8 cellular contexts compared by ENCODE assay signal in the genomic region with DNA sequence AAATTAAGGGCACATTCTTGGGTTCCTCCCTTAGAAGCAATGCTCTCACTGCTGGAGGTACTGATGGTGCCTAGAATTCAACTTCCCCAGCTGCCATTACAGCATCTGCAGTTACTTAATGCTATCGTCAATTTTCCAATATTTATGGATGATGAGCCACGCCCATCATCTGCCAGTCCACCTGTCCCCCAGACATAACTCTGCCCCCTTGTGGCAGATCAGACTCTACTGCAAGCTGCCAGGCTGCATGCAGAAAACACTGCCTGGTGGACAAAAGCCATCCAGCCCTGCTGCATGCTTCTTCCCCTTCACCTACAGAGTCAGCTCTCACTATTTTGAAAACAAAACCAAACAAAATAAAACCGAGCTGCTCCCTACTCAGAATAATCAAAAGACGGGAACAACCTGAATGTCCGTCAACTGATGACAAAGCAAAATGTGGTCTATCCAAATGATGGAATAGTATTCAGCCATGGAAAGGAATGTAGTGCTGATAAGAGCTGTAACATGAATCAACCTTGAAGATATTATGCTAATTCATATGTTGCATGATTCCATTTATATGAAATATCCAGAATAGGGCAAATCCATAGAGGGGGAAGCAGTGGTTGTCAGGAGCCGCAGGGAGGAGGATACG.
DNase-seq lines count a peak whose midpoint lies in the region; ATAC-seq lines count a peak whose summit lies in the region.

No MANE protein-coding gene starts in this region.

- no peaks in the 10 kb centered on the region for H3K9me3 Mint-ChIP-seq in activated CD4-positive, alpha-beta memory T cell treated with anti-CD3 and anti-CD28 coated beads, Interleukin-2, amount 10 ng/mL, durations not matched to agents 7 days and 5 days
- H3K9me3 Mint-ChIP-seq in stimulated activated naive CD8-positive, alpha-beta T cell treated with anti-CD3 and anti-CD28 coated beads, Interleukin-15, amount 100 ng/mL, for 72 hours, result no peaks in the 10 kb centered on the region

- ATAC-seq in GM18517 (IDR thresholded peaks at IDR 0.05; ENCODE audit: unreplicated experiment) (peak; percentile 68), HG02885 (IDR thresholded peaks at IDR 0.05; ENCODE audit: poor library complexity, unreplicated experiment) (peak; percentile 81)
- peak; percentile 75 for ATAC-seq in stimulated activated naive CD8-positive, alpha-beta T cell treated with anti-CD3 and anti-CD28 coated beads, Interleukin-15, amount 100 ng/mL, for 72 hours

- H3K27me3 ChIP-seq in iPS DF 6.9 (ENCODE audit: control insufficient read depth, insufficient read depth, low read length), result no peaks in the 10 kb centered on the region

- no peak overlapping the region for H3K27ac ChIP-seq in iPS DF 6.9 (ENCODE audit: low read length)

- no peak overlapping the region for H3K4me3 Mint-ChIP-seq in activated CD4-positive, alpha-beta memory T cell treated with anti-CD3 and anti-CD28 coated beads, Interleukin-2, amount 10 ng/mL, durations not matched to agents 7 days and 5 days
- H3K4me3 Mint-ChIP-seq in stimulated activated naive CD8-positive, alpha-beta T cell treated with anti-CD3 and anti-CD28 coated beads, Interleukin-15, amount 100 ng/mL, for 72 hours, result no peak overlapping the region

- no peak overlapping the region for H3K4me3 ChIP-seq in iPS DF 6.9 (ENCODE audit: low read length)

- no CpG with 5 or more reads among the region's 7 CpGs for WGBS in iPS DF 6.9 (ENCODE audit: insufficient coverage, insufficient read length)

- DNase-seq in CD1c-positive myeloid dendritic cell (ENCODE audit: extremely low spot score) (peak; percentile 28), NCI-H2171 treated with DMSO at 0.1 percent for 48 hours (lab: John Stamatoyannopoulos, UW) (peak; percentile 73), iPS DF 6.9 (ENCODE audit: low read depth, low spot score) (peak; percentile 48)
- DNase-seq in activated CD4-positive, alpha-beta memory T cell treated with anti-CD3 and anti-CD28 coated beads, Interleukin-2, amount 10 ng/mL, durations not matched to agents 7 days and 5 days, result peak; percentile 40
- peak; percentile 17 to 42 for DNase-seq in stimulated activated naive CD8-positive, alpha-beta T cell treated with anti-CD3 and anti-CD28 coated beads, Interleukin-15, amount 100 ng/mL, for 72 hours
- no peak for DNase-seq in effector CD4-positive, alpha-beta T cell

- no peak overlapping the region for H3K27ac Mint-ChIP-seq in activated CD4-positive, alpha-beta memory T cell treated with anti-CD3 and anti-CD28 coated beads, Interleukin-2, amount 10 ng/mL, durations not matched to agents 7 days and 5 days
- no peak overlapping the region for H3K27ac Mint-ChIP-seq in stimulated activated naive CD8-positive, alpha-beta T cell treated with anti-CD3 and anti-CD28 coated beads, Interleukin-15, amount 100 ng/mL, for 72 hours

- POLR2A ChIA-PET in activated CD4-positive, alpha-beta memory T cell treated with anti-CD3 and anti-CD28 coated beads, Interleukin-2, amount 10 ng/mL, durations not matched to agents 7 days and 5 days (lab: Charles Lee), result no interaction called here

- H3K4me1 ChIP-seq in iPS DF 6.9 (ENCODE audit: control insufficient read depth, insufficient read depth, low read length), result no peaks in the 10 kb centered on the region; the same call in 1 of the 2 replicates

- no peaks in the 10 kb centered on the region for H3K36me3 Mint-ChIP-seq in activated CD4-positive, alpha-beta memory T cell treated with anti-CD3 and anti-CD28 coated beads, Interleukin-2, amount 10 ng/mL, durations not matched to agents 7 days and 5 days (ENCODE audit: low read depth)

- H3K4me1 Mint-ChIP-seq in activated CD4-positive, alpha-beta memory T cell treated with anti-CD3 and anti-CD28 coated beads, Interleukin-2, amount 10 ng/mL, durations not matched to agents 7 days and 5 days, result no peaks in the 10 kb centered on the region
- peaks cover 35% of the 10 kb centered on the region for H3K4me1 Mint-ChIP-seq in stimulated activated naive CD8-positive, alpha-beta T cell treated with anti-CD3 and anti-CD28 coated beads, Interleukin-15, amount 100 ng/mL, for 72 hours

- H3K27me3 Mint-ChIP-seq in activated CD4-positive, alpha-beta memory T cell treated with anti-CD3 and anti-CD28 coated beads, Interleukin-2, amount 10 ng/mL, durations not matched to agents 7 days and 5 days, result no peaks in the 10 kb centered on the region
- no peaks in the 10 kb centered on the region for H3K27me3 Mint-ChIP-seq in stimulated activated naive CD8-positive, alpha-beta T cell treated with anti-CD3 and anti-CD28 coated beads, Interleukin-15, amount 100 ng/mL, for 72 hours

- H3K9me3 ChIP-seq in iPS DF 6.9 (ENCODE audit: control insufficient read depth, insufficient read depth, low read length), result no peaks in the 10 kb centered on the region

- CTCF ChIA-PET in activated CD4-positive, alpha-beta memory T cell treated with anti-CD3 and anti-CD28 coated beads, Interleukin-2, amount 10 ng/mL, durations not matched to agents 7 days and 5 days (lab: Charles Lee), result interaction anchor here (0.7 to 1.9 kb wide), 8 partner anchors 8 to 96 kb away, joined by 3 to 7 read pairs (median 4); a partner anchor contains a TSS

- no peaks in the 10 kb centered on the region for H3K36me3 ChIP-seq in iPS DF 6.9 (ENCODE audit: control insufficient read depth, insufficient read depth, low read length)
